In the genomic region with DNA sequence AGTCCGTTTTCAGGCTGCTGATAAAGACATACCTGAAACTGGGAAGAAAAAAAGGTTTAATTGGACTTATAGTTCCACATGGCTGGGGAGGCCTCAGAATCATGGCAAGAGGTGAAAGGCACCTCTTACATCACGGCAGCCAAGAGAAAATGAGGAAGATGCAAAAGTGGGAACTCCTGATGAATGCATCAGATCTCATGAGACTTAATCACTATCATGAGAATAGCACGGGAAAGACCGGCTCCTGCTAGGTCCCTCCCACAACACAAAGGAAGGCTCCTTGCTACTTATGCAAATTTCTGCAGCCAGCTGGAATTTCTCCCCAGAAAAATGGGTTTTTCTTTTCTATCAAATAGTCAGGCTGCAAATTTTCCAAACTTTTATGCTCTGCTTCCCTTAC, we compare ENCODE assay signal across 27 cellular contexts.
"Had no signal": no experiment of that assay in that cellular context is flagged by ENCODE, and none has a peak within 500 bp of the region (broad histone marks: within the 10 kb centered on the region; RNA-seq: fewer than 3 reads in every experiment).

No MANE protein-coding gene starts in this region.

- DNase-seq: activated CD4-positive, alpha-beta T cell treated with anti-CD3 and anti-CD28 coated beads for 48 hours; activated CD4-positive, alpha-beta T cell treated with anti-CD3 and anti-CD28 coated beads, Interleukin-2, amount 50 U/mL, for 4 hours; activated CD4-positive, CD25-positive, alpha-beta regulatory T cell treated with anti-CD3 and anti-CD28 coated beads, Interleukin-2, amount 50 U/mL, for 72 hours; activated CD8-positive, alpha-beta memory T cell treated with anti-CD3 and anti-CD28 coated beads, Interleukin-2, amount 10 ng/mL, durations not matched to agents 7 days and 5 days; activated effector memory CD4-positive, alpha-beta T cell treated with Interleukin-2 at 50 U/mL for 16 hours; activated naive CD4-positive, alpha-beta T cell treated with Interleukin-2 at 50 U/mL for 16 hours; activated naive CD8-positive, alpha-beta T cell treated with anti-CD3 and anti-CD28 coated beads, Interleukin-2, amount 50 U/mL, for 24 hours; activated T-cell treated with anti-CD3 and anti-CD28 coated beads, Interleukin-2, amount 50 U/mL, for 24 hours; amniotic stem cell; MG63; NCI-H1092; NCI-H1417; NCI-H1694; NCI-H2029; NCI-H2107; NCI-H2171 treated with DMSO at 0.1 percent for 48 hours; NCI-H226; NCI-H526 treated with DMSO at 0.1 percent for 48 hours; NCI-H82; PC-9; SIG-M5; T-cell; T-helper 2 cell; T1000; WERI-Rb-1 had no signal

- H3K4me3 ChIP-seq: ascending aorta, MG63, PC-9, SK-N-MC had no signal

- H3K27ac ChIP-seq: ascending aorta, PC-9, SK-N-MC, WERI-Rb-1 had no signal

- H3K4me1 ChIP-seq: ascending aorta had no signal

- H3K9me3 ChIP-seq: ascending aorta, MG63 had no signal

- H3K27me3 ChIP-seq: ascending aorta, MG63 had no signal

- H3K36me3 ChIP-seq: ascending aorta, MG63, WERI-Rb-1 had no signal
